8 cellular contexts compared by ENCODE assay signal in genomic region chr19:9818175-9818733, GRCh38. TPM values are rescaled to one million over a fixed set of nuclear protein-coding genes. Genes with fewer than 3 reads are reported as not detected.
A peak's percentile ranks its signal among the peaks of the same experiment; 100 is the strongest.
DNase-seq lines count a peak whose midpoint lies in the region; ATAC-seq and TF ChIP-seq lines count a peak whose summit lies in the region.

No MANE protein-coding gene starts in this region.

- no peak overlapping the region for H2BK5ac ChIP-seq in mesendoderm (ENCODE audit: low read length)

- peak overlapping the region; percentile 98 for H3K9ac ChIP-seq in mesendoderm (ENCODE audit: low read length)

- no peak for TF ChIP-seq CTCF in 22Rv1 (IDR thresholded peaks at IDR 0.05)
- TF ChIP-seq CTCF in brain microvascular endothelial cell (IDR thresholded peaks at IDR 0.05; ENCODE audit: low read depth, low read length, missing control alignments), result no peak
- TF ChIP-seq CTCF in GM10266 (IDR thresholded peaks at IDR 0.05; ENCODE audit: control insufficient read depth, insufficient read depth, low read depth, missing control alignments), result no peak

- peaks cover 14% of the 10 kb centered on the region for H3K36me3 ChIP-seq in brain microvascular endothelial cell (replicated peaks)
- no peaks in the 10 kb centered on the region for H3K36me3 ChIP-seq in mesendoderm (ENCODE audit: control insufficient read depth, insufficient read depth, low read length)

- H3K4ac ChIP-seq in mesendoderm (ENCODE audit: low read depth, low read length), result peak overlapping the region; percentile 17

- peak overlapping the region; percentile 97 for H3K56ac ChIP-seq in mesendoderm (ENCODE audit: low read length)

- no peak overlapping the region for H4K8ac ChIP-seq in mesendoderm (ENCODE audit: low read depth, low read length)

- no peak overlapping the region for H2AK5ac ChIP-seq in mesendoderm (ENCODE audit: low read length)

- no CpG with 5 or more reads among the region's 39 CpGs for WGBS in mesendoderm (ENCODE audit: extremely low coverage, insufficient coverage, low lambda C conversion rate)

- in situ Hi-C loops in brain microvascular endothelial cell (cut with HindIII; ENCODE audit: low pct_ligation_motif_present, low sequenced_read_pairs), result no loop called here

- H3K4me1 ChIP-seq in mesendoderm (ENCODE audit: control insufficient read depth, low read depth, low read length), result no peaks in the 10 kb centered on the region

- H3K27ac ChIP-seq in 22Rv1 (peak overlapping the region; percentile 91), brain microvascular endothelial cell (peak overlapping the region; percentile 94), mesendoderm (ENCODE audit: low read depth, low read length) (no peak overlapping the region)

- H2BK15ac ChIP-seq in mesendoderm (replicated peaks; ENCODE audit: low read depth), result no peak overlapping the region

- H3K27me3 ChIP-seq in brain microvascular endothelial cell (replicated peaks), result no peaks in the 10 kb centered on the region
- H3K27me3 ChIP-seq in mesendoderm (ENCODE audit: insufficient read depth, low read length, poor library complexity), result no peaks in the 10 kb centered on the region

- H3K23ac ChIP-seq in mesendoderm (ENCODE audit: low read length), result no peak overlapping the region

- H3K79me1 ChIP-seq in mesendoderm (ENCODE audit: low read length), result peaks cover 8% of the 10 kb centered on the region

- ATAC-seq in HG03378 (IDR thresholded peaks at IDR 0.05; ENCODE audit: unreplicated experiment), result no peak

- no peak overlapping the region for H4K5ac ChIP-seq in mesendoderm (ENCODE audit: low read length)

- DNase-seq in HK-2 (ENCODE audit: unreplicated experiment), result peak; percentile 10
- no peak for DNase-seq in brain microvascular endothelial cell
- DNase-seq in mesendoderm, result no peak
- no peak for DNase-seq in GM10266 (ENCODE audit: extremely low spot score)
- no peak for DNase-seq in NCI-H2107 treated with DMSO at 0.1 percent for 48 hours (lab: John Stamatoyannopoulos, UW; ENCODE audit: unreplicated experiment)
- no peak for DNase-seq in NCI-H748 (lab: John Stamatoyannopoulos, UW; ENCODE audit: unreplicated experiment)

- no peak overlapping the region for H3K18ac ChIP-seq in mesendoderm (ENCODE audit: low read length)

- peaks cover 19% of the 10 kb centered on the region for H3K79me2 ChIP-seq in mesendoderm (ENCODE audit: control insufficient read depth, insufficient read depth, low read length)

- H3K4me2 ChIP-seq in mesendoderm (ENCODE audit: low read length), result peak overlapping the region; percentile 96

- no peak overlapping the region for H2BK120ac ChIP-seq in mesendoderm (ENCODE audit: low read depth, low read length)

- H3K4me3 ChIP-seq in brain microvascular endothelial cell (ENCODE audit: low read depth, low read length) (peak overlapping the region; percentile 100), mesendoderm (ENCODE audit: low read length) (peak overlapping the region; percentile 96)

RNA-seq across cellular contexts. Expression of gene FBXL12, which starts 0.6 kb away (rescaled TPM):
- polyA plus RNA-seq in mesendoderm (2013, experiment 1 of 2), result 22.9 TPM
- polyA plus RNA-seq in mesendoderm (2013, experiment 2 of 2), result 23.8 TPM

RNA-seq across cellular contexts. Expression of gene UBL5, which starts 9.5 kb away (rescaled TPM):
- polyA plus RNA-seq in mesendoderm (2013, experiment 1 of 2), result 348 TPM
- 352 TPM for polyA plus RNA-seq in mesendoderm (2013, experiment 2 of 2)

RNA-seq across cellular contexts. Expression of gene PIN1, which starts 16.9 kb away (rescaled TPM):
- 58.6 TPM for polyA plus RNA-seq in mesendoderm (2013, experiment 1 of 2)
- polyA plus RNA-seq in mesendoderm (2013, experiment 2 of 2), result 60.9 TPM

RNA-seq across cellular contexts. Expression of gene ZNF846, which starts 49.7 kb away (rescaled TPM):
- polyA plus RNA-seq in mesendoderm (2013, experiment 1 of 2), result 5.3 TPM
- 4.5 TPM for polyA plus RNA-seq in mesendoderm (2013, experiment 2 of 2)
